ENCODE assay signal across 1 cellular context in the genomic region with DNA sequence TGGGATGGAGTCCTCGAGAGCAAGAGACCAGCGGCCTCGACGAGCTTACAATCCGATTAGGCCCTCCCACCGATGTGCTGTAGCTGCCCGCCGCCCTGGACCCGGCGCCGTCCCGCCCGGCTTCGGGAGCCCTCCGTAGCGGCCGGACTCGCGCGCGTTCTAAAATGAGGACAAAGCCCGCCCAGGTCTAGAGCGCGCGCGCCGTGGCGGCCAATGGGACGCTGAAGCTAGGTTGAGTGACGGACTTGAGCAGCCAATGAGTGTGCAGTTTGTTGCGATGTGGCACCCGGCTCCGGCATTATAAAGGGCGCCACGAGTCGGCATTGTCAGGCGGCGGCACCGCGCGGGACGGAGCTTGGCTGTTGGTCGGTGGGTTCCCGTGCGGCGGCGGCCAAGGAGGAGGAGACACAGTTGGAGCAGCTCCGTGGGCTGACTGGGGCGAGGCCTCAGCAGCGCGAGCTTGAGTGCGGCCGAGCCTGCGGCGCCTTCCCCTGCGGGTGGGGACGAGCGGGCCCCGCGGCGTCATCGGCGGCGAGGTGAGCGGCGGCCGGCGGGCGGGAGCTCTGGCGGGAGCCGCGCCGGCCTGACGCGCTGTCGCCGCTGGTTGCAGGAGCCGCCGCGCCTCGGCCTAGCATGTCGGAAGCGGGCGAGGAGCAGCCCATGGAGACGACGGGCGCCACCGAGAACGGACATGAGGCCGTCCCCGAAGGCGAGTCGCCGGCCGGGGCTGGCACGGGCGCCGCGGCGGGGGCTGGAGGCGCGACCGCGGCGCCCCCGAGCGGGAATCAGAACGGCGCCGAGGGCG.
TF ChIP-seq lines count a peak whose summit lies in the region.

Gene HNRNPAB, plus strand, starts transcription at position 329 of the 805 bp plus-strand sequence. Its CDS starts 305 bp downstream, at position 634.

TF ChIP-seq in HepG2, 621 proteins besides CTCF, POLR2A, EP300 and RAD21 (continued from another document and continues in another):
- TF ChIP-seq ZNF552 (CRISPR knock-in tag; IDR thresholded peaks at IDR 0.05; ENCODE audit: borderline replicate concordance): 0 out of 2 replicates have a peak, but pooled peaks have one; percentile 20
- TF ChIP-seq NR2F6 (IDR thresholded peaks at IDR 0.05): no peak
- no peak for TF ChIP-seq NR2F6 (CRISPR knock-in tag; IDR thresholded peaks at IDR 0.05)
- TF ChIP-seq NFKBIZ (CRISPR knock-in tag; IDR thresholded peaks at IDR 0.05): 0 out of 2 replicates have a peak, but pooled peaks have one; percentile 52
- TF ChIP-seq NONO (IDR thresholded peaks at IDR 0.05): no peak
- TF ChIP-seq NONO (CRISPR knock-in tag; conservative IDR thresholded peaks at IDR 0.05): peak; percentile 94
- TF ChIP-seq TFDP2 (CRISPR knock-in tag; IDR thresholded peaks at IDR 0.05): peak; percentile 99
- 0 out of 2 replicates have a peak, but pooled peaks have one; percentile 45 for TF ChIP-seq ZNF264 (CRISPR knock-in tag; IDR thresholded peaks at IDR 0.05)
- no peak for TF ChIP-seq CEBPZ (IDR thresholded peaks at IDR 0.05; ENCODE audit: low read length)
- TF ChIP-seq, protein P1, sequence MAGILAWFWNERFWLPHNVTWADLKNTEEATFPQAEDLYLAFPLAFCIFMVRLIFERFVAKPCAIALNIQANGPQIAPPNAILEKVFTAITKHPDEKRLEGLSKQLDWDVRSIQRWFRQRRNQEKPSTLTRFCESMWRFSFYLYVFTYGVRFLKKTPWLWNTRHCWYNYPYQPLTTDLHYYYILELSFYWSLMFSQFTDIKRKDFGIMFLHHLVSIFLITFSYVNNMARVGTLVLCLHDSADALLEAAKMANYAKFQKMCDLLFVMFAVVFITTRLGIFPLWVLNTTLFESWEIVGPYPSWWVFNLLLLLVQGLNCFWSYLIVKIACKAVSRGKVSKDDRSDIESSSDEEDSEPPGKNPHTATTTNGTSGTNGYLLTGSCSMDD (CRISPR knock-in tag; IDR thresholded peaks at IDR 0.05): no peak
- peak; percentile 66; the same call in 1 of the 2 replicates for TF ChIP-seq ZNF276 (CRISPR knock-in tag; IDR thresholded peaks at IDR 0.05; ENCODE audit: low read depth)
- TF ChIP-seq BORCS8-MEF2B (CRISPR knock-in tag; IDR thresholded peaks at IDR 0.05): peak; percentile 94
- TF ChIP-seq, protein P2, sequence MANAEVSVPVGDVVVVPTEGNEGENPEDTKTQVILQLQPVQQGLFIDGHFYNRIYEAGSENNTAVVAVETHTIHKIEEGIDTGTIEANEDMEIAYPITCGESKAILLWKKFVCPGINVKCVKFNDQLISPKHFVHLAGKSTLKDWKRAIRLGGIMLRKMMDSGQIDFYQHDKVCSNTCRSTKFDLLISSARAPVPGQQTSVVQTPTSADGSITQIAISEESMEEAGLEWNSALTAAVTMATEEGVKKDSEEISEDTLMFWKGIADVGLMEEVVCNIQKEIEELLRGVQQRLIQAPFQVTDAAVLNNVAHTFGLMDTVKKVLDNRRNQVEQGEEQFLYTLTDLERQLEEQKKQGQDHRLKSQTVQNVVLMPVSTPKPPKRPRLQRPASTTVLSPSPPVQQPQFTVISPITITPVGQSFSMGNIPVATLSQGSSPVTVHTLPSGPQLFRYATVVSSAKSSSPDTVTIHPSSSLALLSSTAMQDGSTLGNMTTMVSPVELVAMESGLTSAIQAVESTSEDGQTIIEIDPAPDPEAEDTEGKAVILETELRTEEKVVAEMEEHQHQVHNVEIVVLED (CRISPR knock-in tag; IDR thresholded peaks at IDR 0.05; ENCODE audit: borderline replicate concordance): peak; percentile 86; the same call in 1 of the 2 replicates
- TF ChIP-seq KAT7 (CRISPR knock-in tag; IDR thresholded peaks at IDR 0.05; ENCODE audit: borderline replicate concordance): no peak; the same call in 1 of the 2 replicates
- TF ChIP-seq HOXA5 (CRISPR knock-in tag; IDR thresholded peaks at IDR 0.05): peak; percentile 96
- TF ChIP-seq CC2D1A (CRISPR knock-in tag; IDR thresholded peaks at IDR 0.05): 0 out of 2 replicates have a peak, but pooled peaks have one; percentile 46
- TF ChIP-seq MEIS1 (CRISPR knock-in tag; IDR thresholded peaks at IDR 0.05; ENCODE audit: borderline replicate concordance): peak; percentile 69; the same call in 1 of the 2 replicates
- peak; percentile 74 for TF ChIP-seq HIVEP1 (CRISPR knock-in tag; IDR thresholded peaks at IDR 0.05)
- peak; percentile 83; the same call in 1 of the 2 replicates for TF ChIP-seq BRCA1 (CRISPR knock-in tag; IDR thresholded peaks at IDR 0.05)
- no peak for TF ChIP-seq ZNF441 (CRISPR knock-in tag; IDR thresholded peaks at IDR 0.05; ENCODE audit: borderline replicate concordance)
- TF ChIP-seq SP140L (CRISPR knock-in tag; IDR thresholded peaks at IDR 0.05; ENCODE audit: borderline replicate concordance): no peak
- TF ChIP-seq EHMT2 (IDR thresholded peaks at IDR 0.05; ENCODE audit: borderline replicate concordance, low read depth, low read length): no peak
- peak; percentile 79 for TF ChIP-seq XRCC5 (optimal IDR thresholded peaks at IDR 0.05; ENCODE audit: low read length)
- TF ChIP-seq HDAC6 (IDR thresholded peaks at IDR 0.05; ENCODE audit: low read depth, low read length): no peak
- TF ChIP-seq TBL1XR1 (IDR thresholded peaks at IDR 0.05; ENCODE audit: borderline replicate concordance, low read length, partially characterized antibody): no peak
- TF ChIP-seq PRPF4 (IDR thresholded peaks at IDR 0.05; ENCODE audit: low read depth, low read length, poor library complexity, severe bottlenecking): no peak
- peak; percentile 99 for TF ChIP-seq U2AF1 (optimal IDR thresholded peaks at IDR 0.05; ENCODE audit: low read depth, low read length)
- no peak for TF ChIP-seq NFE2L1 (CRISPR knock-in tag; IDR thresholded peaks at IDR 0.05; ENCODE audit: borderline replicate concordance)
- peak; percentile 80 for TF ChIP-seq TP53 (CRISPR knock-in tag; conservative IDR thresholded peaks at IDR 0.05)
- TF ChIP-seq ZBTB8A (CRISPR knock-in tag; IDR thresholded peaks at IDR 0.05; ENCODE audit: borderline replicate concordance, low read depth): no peak
- TF ChIP-seq ZBTB7A (CRISPR knock-in tag; IDR thresholded peaks at IDR 0.05): no peak; the same call in 1 of the 2 replicates
- peak; percentile 70; the same call in 1 of the 2 replicates for TF ChIP-seq HNF1B (CRISPR knock-in tag; IDR thresholded peaks at IDR 0.05)
- no peak for TF ChIP-seq NR2F1 (CRISPR knock-in tag; IDR thresholded peaks at IDR 0.05)
- peak; percentile 59 for TF ChIP-seq ZSCAN9 (CRISPR knock-in tag; IDR thresholded peaks at IDR 0.05; ENCODE audit: borderline replicate concordance)
- TF ChIP-seq ZNF572 (CRISPR knock-in tag; IDR thresholded peaks at IDR 0.05): peak; percentile 68; the same call in 1 of the 2 replicates
- TF ChIP-seq, protein P3, sequence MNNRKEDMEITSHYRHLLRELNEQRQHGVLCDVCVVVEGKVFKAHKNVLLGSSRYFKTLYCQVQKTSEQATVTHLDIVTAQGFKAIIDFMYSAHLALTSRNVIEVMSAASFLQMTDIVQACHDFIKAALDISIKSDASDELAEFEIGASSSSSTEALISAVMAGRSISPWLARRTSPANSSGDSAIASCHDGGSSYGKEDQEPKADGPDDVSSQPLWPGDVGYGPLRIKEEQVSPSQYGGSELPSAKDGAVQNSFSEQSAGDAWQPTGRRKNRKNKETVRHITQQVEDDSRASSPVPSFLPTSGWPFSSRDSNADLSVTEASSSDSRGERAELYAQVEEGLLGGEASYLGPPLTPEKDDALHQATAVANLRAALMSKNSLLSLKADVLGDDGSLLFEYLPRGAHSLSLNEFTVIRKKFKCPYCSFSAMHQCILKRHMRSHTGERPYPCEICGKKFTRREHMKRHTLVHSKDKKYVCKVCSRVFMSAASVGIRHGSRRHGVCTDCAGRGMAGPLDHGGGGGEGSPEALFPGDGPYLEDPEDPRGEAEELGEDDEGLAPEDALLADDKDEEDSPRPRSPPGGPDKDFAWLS (CRISPR knock-in tag; IDR thresholded peaks at IDR 0.05; ENCODE audit: borderline replicate concordance): 0 out of 2 replicates have a peak, but pooled peaks have one; percentile 65
- peak; percentile 49; the same call in 1 of the 2 replicates for TF ChIP-seq ZNF841 (CRISPR knock-in tag; IDR thresholded peaks at IDR 0.05; ENCODE audit: borderline replicate concordance)
- TF ChIP-seq, protein P4, sequence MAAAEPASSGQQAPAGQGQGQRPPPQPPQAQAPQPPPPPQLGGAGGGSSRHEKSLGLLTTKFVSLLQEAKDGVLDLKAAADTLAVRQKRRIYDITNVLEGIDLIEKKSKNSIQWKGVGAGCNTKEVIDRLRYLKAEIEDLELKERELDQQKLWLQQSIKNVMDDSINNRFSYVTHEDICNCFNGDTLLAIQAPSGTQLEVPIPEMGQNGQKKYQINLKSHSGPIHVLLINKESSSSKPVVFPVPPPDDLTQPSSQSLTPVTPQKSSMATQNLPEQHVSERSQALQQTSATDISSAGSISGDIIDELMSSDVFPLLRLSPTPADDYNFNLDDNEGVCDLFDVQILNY (CRISPR knock-in tag; conservative IDR thresholded peaks at IDR 0.05): peak; percentile 92
- peak; percentile 65; the same call in 1 of the 2 replicates for TF ChIP-seq SALL1 (CRISPR knock-in tag; IDR thresholded peaks at IDR 0.05)
- 0 out of 2 replicates have a peak, but pooled peaks have one; percentile 59 for TF ChIP-seq EEA1 (CRISPR knock-in tag; IDR thresholded peaks at IDR 0.05; ENCODE audit: borderline replicate concordance)
- peak; percentile 70; the same call in 1 of the 2 replicates for TF ChIP-seq AKAP8 (CRISPR knock-in tag; IDR thresholded peaks at IDR 0.05)
- 0 out of 2 replicates have a peak, but pooled peaks have one; percentile 17 for TF ChIP-seq ZFP1 (CRISPR knock-in tag; IDR thresholded peaks at IDR 0.05)
- TF ChIP-seq ZKSCAN8 (CRISPR knock-in tag; IDR thresholded peaks at IDR 0.05; ENCODE audit: borderline replicate concordance): peak; percentile 73; the same call in 1 of the 2 replicates
- TF ChIP-seq ZNF232 (CRISPR knock-in tag; IDR thresholded peaks at IDR 0.05; ENCODE audit: borderline replicate concordance): no peak; the same call in 1 of the 2 replicates
- TF ChIP-seq GATA4 (IDR thresholded peaks at IDR 0.05; ENCODE audit: borderline replicate concordance, low read depth): peak; percentile 92
- no peak; the same call in 1 of the 2 replicates for TF ChIP-seq ZNF747 (CRISPR knock-in tag; IDR thresholded peaks at IDR 0.05; ENCODE audit: borderline replicate concordance)
- TF ChIP-seq ZNF749 (CRISPR knock-in tag; IDR thresholded peaks at IDR 0.05; ENCODE audit: borderline replicate concordance): peak; percentile 95
- TF ChIP-seq FOXA1 (IDR thresholded peaks at IDR 0.05): no peak
- TF ChIP-seq FOXA1 (CRISPR knock-in tag; IDR thresholded peaks at IDR 0.05): 0 out of 2 replicates have a peak, but pooled peaks have one; percentile 36
- TF ChIP-seq RXRB (CRISPR knock-in tag; IDR thresholded peaks at IDR 0.05; ENCODE audit: borderline replicate concordance): peak; percentile 58; the same call in 1 of the 2 replicates
